ENCODE assay signal across 8 cellular contexts in the genomic region with DNA sequence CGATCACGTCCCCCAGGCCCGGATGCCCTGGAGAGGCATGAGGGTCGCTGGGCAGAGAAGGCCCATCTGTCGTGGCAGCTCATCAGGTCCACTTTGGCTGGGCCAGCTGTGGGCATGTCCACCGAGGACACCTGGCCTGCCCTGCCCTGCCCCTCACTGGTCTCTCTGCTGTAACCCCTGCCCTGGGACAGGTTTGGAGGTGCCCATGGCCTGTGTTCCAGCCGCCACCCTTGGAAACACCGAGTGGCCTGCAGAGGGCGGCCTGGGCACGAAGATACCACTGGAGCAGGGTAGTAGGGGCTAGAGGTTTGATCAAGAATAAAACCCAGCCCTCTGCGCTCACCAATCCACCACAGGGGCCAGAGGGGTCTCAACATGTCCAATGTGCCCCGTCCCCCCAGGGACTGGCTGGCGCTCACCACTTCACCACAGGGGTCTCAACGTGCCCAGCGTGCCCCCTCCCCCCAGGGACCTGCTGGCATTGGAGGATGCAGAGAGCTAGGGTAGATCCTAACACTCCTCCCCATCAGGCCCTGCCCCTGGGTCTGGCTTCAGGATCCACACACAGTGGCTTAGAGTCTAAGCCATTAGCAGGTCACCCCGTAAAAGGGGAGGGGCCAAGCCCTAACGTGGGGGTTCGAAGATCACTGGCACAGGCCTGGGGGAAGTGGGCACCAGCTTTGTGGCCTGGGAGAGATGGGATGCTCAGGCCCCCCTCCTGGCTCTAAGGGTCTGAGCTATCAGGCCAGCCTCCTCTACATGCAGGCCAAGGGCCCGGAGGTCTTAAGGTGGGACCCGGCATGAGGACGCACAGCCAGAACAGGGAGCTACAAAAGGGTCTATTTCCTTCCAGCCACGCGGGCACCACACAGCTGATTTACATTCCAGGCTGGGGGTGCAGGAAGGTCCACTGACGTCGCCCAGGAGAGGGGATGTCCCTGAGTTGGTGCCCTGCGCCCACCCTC. TPM values are rescaled to one million over a fixed set of nuclear protein-coding genes. Genes with fewer than 3 reads are reported as not detected.
DNase-seq lines count a peak whose midpoint lies in the region; ATAC-seq, FAIRE-seq and TF ChIP-seq lines count a peak whose summit lies in the region.

No MANE protein-coding gene starts in this region.

- no peak overlapping the region for H3K9ac ChIP-seq in PC-3 (ENCODE audit: low read length)

- POLR2A ChIA-PET in PC-3 (lab: Charles Lee; ENCODE audit: unreplicated experiment) = interaction anchor here (0.5 kb wide), 1 partner anchor 226 kb away, joined by 3 read pairs; no protein-coding TSS in a partner anchor

- TF ChIP-seq CTCF in 22Rv1 (IDR thresholded peaks at IDR 0.05) (peak; percentile 77), PC-3 (conservative IDR thresholded peaks at IDR 0.05; ENCODE audit: low read depth, low read length) (peak; percentile 68), omental fat pad (IDR thresholded peaks at IDR 0.05) (peak in 1 of 3 donors; percentile 59)

- no peak overlapping the region for H3K4me3 Mint-ChIP-seq in activated T-helper 1 cell treated with anti-CD3 and anti-CD28 coated beads, Interleukin-12 subunit alpha, Interleukin-12 subunit beta, Interleukin-2, Interleukin-4 antibody, amounts not matched to agents 30 ng/mL and 10 ng/mL and 1 ng/mL, durations not matched to agents 14 hours and 24 hours and 36 hours

- no peaks in the 10 kb centered on the region for H3F3A ChIP-seq in PC-3 (ENCODE audit: low read length, unreplicated experiment)

- H3K9me3 ChIP-seq in PC-3 (ENCODE audit: low read length) = no peaks in the 10 kb centered on the region

- no peaks in the 10 kb centered on the region for H3K36me3 ChIP-seq in PC-3 (ENCODE audit: low read depth, low read length)

- H3K4me2 ChIP-seq in PC-3 (ENCODE audit: low read length) = no peak overlapping the region

- DNase-seq in GM12891 (ENCODE audit: insufficient read length, low spot score) (peak; percentile 68), PC-3 (peak; percentile 62), fibroblast of peridontal ligament (ENCODE audit: extremely low read depth) (peak; percentile 64), omental fat pad (ENCODE audit: low spot score) (peak; percentile 64), ureter (ENCODE audit: low spot score) (peak; percentile 83)
- peak; percentile 54 for DNase-seq in activated T-helper 1 cell treated with anti-CD3 and anti-CD28 coated beads, Interleukin-12 subunit alpha, Interleukin-12 subunit beta, Interleukin-2, Interleukin-4 antibody, amounts not matched to agents 30 ng/mL and 10 ng/mL and 1 ng/mL, durations not matched to agents 14 hours and 24 hours and 36 hours (ENCODE audit: low spot score)

- no peaks in the 10 kb centered on the region for H3K9me3 Mint-ChIP-seq in activated T-helper 1 cell treated with anti-CD3 and anti-CD28 coated beads, Interleukin-12 subunit alpha, Interleukin-12 subunit beta, Interleukin-2, Interleukin-4 antibody, amounts not matched to agents 30 ng/mL and 10 ng/mL and 1 ng/mL, durations not matched to agents 14 hours and 24 hours and 36 hours

- intact Hi-C loops in PC-3 (cut with micrococcal nuclease) = loop anchor here (1.0 to 5.0 kb wide), 2 partner anchors 90 to 114 kb away; a partner anchor contains a TSS
- intact Hi-C loops in activated T-helper 1 cell treated with anti-CD3 and anti-CD28 coated beads, Interleukin-12 subunit alpha, Interleukin-12 subunit beta, Interleukin-2, Interleukin-4 antibody, amounts not matched to agents 30 ng/mL and 10 ng/mL and 1 ng/mL, durations not matched to agents 14 hours and 24 hours and 36 hours (cut with micrococcal nuclease) = no loop called here

- no peak overlapping the region for H3K27ac Mint-ChIP-seq in activated T-helper 1 cell treated with anti-CD3 and anti-CD28 coated beads, Interleukin-12 subunit alpha, Interleukin-12 subunit beta, Interleukin-2, Interleukin-4 antibody, amounts not matched to agents 30 ng/mL and 10 ng/mL and 1 ng/mL, durations not matched to agents 14 hours and 24 hours and 36 hours

- CTCF ChIA-PET in PC-3 (lab: Charles Lee) = interaction anchor here (0.6 to 0.8 kb wide), 2 partner anchors 19 to 90 kb away, joined by 4 to 16 read pairs; no protein-coding TSS in a partner anchor

- no peaks in the 10 kb centered on the region for H3K9me2 ChIP-seq in PC-3 (replicated peaks; ENCODE audit: low read length)

- H3K27ac ChIP-seq in 22Rv1 (peak overlapping the region; percentile 92), PC-3 (ENCODE audit: low read length) (no peak overlapping the region)

- no peak overlapping the region for H3K4me3 ChIP-seq in PC-3 (ENCODE audit: low read length)

- H3K27me3 Mint-ChIP-seq in activated T-helper 1 cell treated with anti-CD3 and anti-CD28 coated beads, Interleukin-12 subunit alpha, Interleukin-12 subunit beta, Interleukin-2, Interleukin-4 antibody, amounts not matched to agents 30 ng/mL and 10 ng/mL and 1 ng/mL, durations not matched to agents 14 hours and 24 hours and 36 hours (ENCODE audit: insufficient read depth) = no peaks in the 10 kb centered on the region

- no peak for TF ChIP-seq POLR2A in GM12891 (IDR thresholded peaks at IDR 0.05; ENCODE audit: low read depth, low read length)

- no peaks in the 10 kb centered on the region for H3K27me3 ChIP-seq in PC-3 (ENCODE audit: low read length)

- H3K79me2 ChIP-seq in PC-3 (ENCODE audit: low read length) = peaks cover 5% of the 10 kb centered on the region; the same call in 1 of the 2 replicates

- H3K36me3 Mint-ChIP-seq in activated T-helper 1 cell treated with anti-CD3 and anti-CD28 coated beads, Interleukin-12 subunit alpha, Interleukin-12 subunit beta, Interleukin-2, Interleukin-4 antibody, amounts not matched to agents 30 ng/mL and 10 ng/mL and 1 ng/mL, durations not matched to agents 14 hours and 24 hours and 36 hours (ENCODE audit: low read depth) = peaks cover 5% of the 10 kb centered on the region

- peak; percentile 73 for FAIRE-seq in GM12891 (lab: Jason Lieb, UNC)

- H4K20me1 ChIP-seq in PC-3 (ENCODE audit: low read length) = no peaks in the 10 kb centered on the region

- no TSS peak for BruUV-seq in PC-3 (replicated peaks; lab: Mats Ljungman, UMichigan)

- peaks cover 7% of the 10 kb centered on the region; the same call in 1 of the 2 replicates for H3K4me1 ChIP-seq in PC-3 (ENCODE audit: insufficient read depth, low read length)

- ATAC-seq in PC-3 (peak; percentile 73), omental fat pad (ENCODE audit: low FRiP score) (peak; percentile 63), GM18909 (IDR thresholded peaks at IDR 0.05; ENCODE audit: poor library complexity, unreplicated experiment) (no peak)

- H2AFZ ChIP-seq in PC-3 (ENCODE audit: low read length) = no peak overlapping the region

- peaks cover under 1% of the 10 kb centered on the region for H3K4me1 Mint-ChIP-seq in activated T-helper 1 cell treated with anti-CD3 and anti-CD28 coated beads, Interleukin-12 subunit alpha, Interleukin-12 subunit beta, Interleukin-2, Interleukin-4 antibody, amounts not matched to agents 30 ng/mL and 10 ng/mL and 1 ng/mL, durations not matched to agents 14 hours and 24 hours and 36 hours (ENCODE audit: low read depth)

TF ChIP-seq in GM12891, 5 proteins besides CTCF, POLR2A, EP300 and RAD21:
- TF ChIP-seq POU2F2 (IDR thresholded peaks at IDR 0.05; ENCODE audit: low read depth, low read length) (no peak), SPI1 (IDR thresholded peaks at IDR 0.05; ENCODE audit: low read depth, low read length) (no peak), POLR2AphosphoS5 (IDR thresholded peaks at IDR 0.05; ENCODE audit: low read depth, low read length) (no peak), PAX5 (IDR thresholded peaks at IDR 0.05; ENCODE audit: insufficient read depth, low read length, severe bottlenecking) (no peak), TAF1 (IDR thresholded peaks at IDR 0.05; ENCODE audit: low read depth, low read length) (no peak)

RNA-seq across cellular contexts. Expression of a gene that starts 1.3 kb away (rescaled TPM):
- polyA plus RNA-seq in GM12891 (2012; ENCODE audit: low read depth, missing spikeins) = 32.6 TPM
- 25.8 and 34.5 TPM in 2 replicates for total RNA-seq in PC-3 (2014; rRNA removed)
- 67.4 and 68.1 TPM in 2 replicates for total RNA-seq in activated T-helper 1 cell treated with anti-CD3 and anti-CD28 coated beads, Interleukin-12 subunit alpha, Interleukin-12 subunit beta, Interleukin-2, Interleukin-4 antibody, amounts not matched to agents 30 ng/mL and 10 ng/mL and 1 ng/mL, durations not matched to agents 14 hours and 24 hours and 36 hours
- total RNA-seq in omental fat pad = 10 to 100 TPM; 18.4 to 53.8 (median 23.6) TPM
- 52.4 TPM for total RNA-seq in ureter

RNA-seq across cellular contexts. Expression of a gene that starts 7.5 kb away (rescaled TPM):
- polyA plus RNA-seq in GM12891 (2012; ENCODE audit: low read depth, missing spikeins) = 25.2 TPM
- total RNA-seq in PC-3 (2014; rRNA removed) (32.1 and 39.5 TPM in 2 replicates), omental fat pad (10 to 100 TPM; 32.7 to 52.2 (median 33.5) TPM), ureter (57.2 TPM)
- 52.1 and 54.6 TPM in 2 replicates for total RNA-seq in activated T-helper 1 cell treated with anti-CD3 and anti-CD28 coated beads, Interleukin-12 subunit alpha, Interleukin-12 subunit beta, Interleukin-2, Interleukin-4 antibody, amounts not matched to agents 30 ng/mL and 10 ng/mL and 1 ng/mL, durations not matched to agents 14 hours and 24 hours and 36 hours

RNA-seq across cellular contexts. Expression of a gene that starts 9.1 kb away (rescaled TPM):
- 11.3 TPM for polyA plus RNA-seq in GM12891 (2012; ENCODE audit: low read depth, missing spikeins)
- total RNA-seq in PC-3 (2014; rRNA removed) (22.4 and 22.5 TPM in 2 replicates), omental fat pad (10 to 100 TPM in 3 of 4 donors, 1 to 10 TPM in 1; 7.9 to 31.1 (median 17.8) TPM), ureter (14.1 TPM)
- total RNA-seq in activated T-helper 1 cell treated with anti-CD3 and anti-CD28 coated beads, Interleukin-12 subunit alpha, Interleukin-12 subunit beta, Interleukin-2, Interleukin-4 antibody, amounts not matched to agents 30 ng/mL and 10 ng/mL and 1 ng/mL, durations not matched to agents 14 hours and 24 hours and 36 hours = 15.1 and 19.0 TPM in 2 replicates

RNA-seq across cellular contexts. Expression of a gene that starts 17.8 kb away (rescaled TPM):
- polyA plus RNA-seq in GM12891 (2012; ENCODE audit: low read depth, missing spikeins) = 4.8 TPM
- 7.0 and 7.6 TPM in 2 replicates for total RNA-seq in PC-3 (2014; rRNA removed)
- total RNA-seq in activated T-helper 1 cell treated with anti-CD3 and anti-CD28 coated beads, Interleukin-12 subunit alpha, Interleukin-12 subunit beta, Interleukin-2, Interleukin-4 antibody, amounts not matched to agents 30 ng/mL and 10 ng/mL and 1 ng/mL, durations not matched to agents 14 hours and 24 hours and 36 hours = 24.6 and 28.9 TPM in 2 replicates
- 10 to 100 TPM; 12.1 to 38.9 (median 20.4) TPM for total RNA-seq in omental fat pad
- 15.4 TPM for total RNA-seq in ureter

RNA-seq across cellular contexts. Expression of a gene that starts 51.6 kb away (rescaled TPM):
- polyA plus RNA-seq in GM12891 (2012; ENCODE audit: low read depth, missing spikeins) = 10.4 TPM
- total RNA-seq in PC-3 (2014; rRNA removed) (32.8 and 37.4 TPM in 2 replicates), omental fat pad (10 to 100 TPM; 21.2 to 38.3 (median 31.9) TPM), ureter (24.7 TPM)
- 23.7 and 25.9 TPM in 2 replicates for total RNA-seq in activated T-helper 1 cell treated with anti-CD3 and anti-CD28 coated beads, Interleukin-12 subunit alpha, Interleukin-12 subunit beta, Interleukin-2, Interleukin-4 antibody, amounts not matched to agents 30 ng/mL and 10 ng/mL and 1 ng/mL, durations not matched to agents 14 hours and 24 hours and 36 hours
